9 cellular contexts compared by ENCODE assay signal in genomic region chr3:112136959-112137693, GRCh38. TPM values are rescaled to one million over a fixed set of nuclear protein-coding genes. Genes with fewer than 3 reads are reported as not detected.
DNase-seq lines count a peak whose midpoint lies in the region; ATAC-seq lines count a peak whose summit lies in the region.
"Had no signal": no experiment of that assay in that cellular context is flagged by ENCODE, and none has a peak within 500 bp of the region (broad histone marks: within the 10 kb centered on the region; RNA-seq: fewer than 3 reads in every experiment).

No MANE protein-coding gene starts in this region.

- H3K36me3 Mint-ChIP-seq in activated CD4-positive, alpha-beta T cell treated with anti-CD3 and anti-CD28 coated beads, Interleukin-2, amount 10 ng/mL, durations not matched to agents 24 days and 14 days (ENCODE audit: low read depth) = no peaks in the 10 kb centered on the region

- H3K9me3 Mint-ChIP-seq in activated CD4-positive, alpha-beta T cell treated with anti-CD3 and anti-CD28 coated beads, Interleukin-2, amount 10 ng/mL, durations not matched to agents 24 days and 14 days = no peaks in the 10 kb centered on the region
- H3K9me3 Mint-ChIP-seq: activated T-cell treated with anti-CD3 and anti-CD28 coated beads, Interleukin-2, amount 50 U/mL, for 72 hours had no signal

- H3K27me3 Mint-ChIP-seq in activated CD4-positive, alpha-beta T cell treated with anti-CD3 and anti-CD28 coated beads, Interleukin-2, amount 10 ng/mL, durations not matched to agents 24 days and 14 days = no peaks in the 10 kb centered on the region

- intact Hi-C loops in activated CD4-positive, alpha-beta T cell treated with anti-CD3 and anti-CD28 coated beads, Interleukin-2, amount 10 ng/mL, durations not matched to agents 24 days and 14 days (cut with micrococcal nuclease) = loop anchor here (1.0 to 10.0 kb wide), 6 partner anchors 156 to 838 kb away; partner anchors contain the start of gene CD200R1
- intact Hi-C loops in Right ventricle myocardium superior (cut with DNase I) = no loop called here

- H3K4me3 Mint-ChIP-seq in activated CD4-positive, alpha-beta T cell treated with anti-CD3 and anti-CD28 coated beads, Interleukin-2, amount 10 ng/mL, durations not matched to agents 24 days and 14 days = no peak overlapping the region

- DNase-seq in EH (ENCODE audit: low read depth) (peak; percentile 35), HCEC 1CT (peak; percentile 39), NCI-H146 (lab: John Stamatoyannopoulos, UW) (peak; percentile 65), Right ventricle myocardium superior (no peak), renal cortical epithelial cell (ENCODE audit: low read depth) (peak; percentile 53)
- DNase-seq in activated CD4-positive, alpha-beta T cell treated with anti-CD3 and anti-CD28 coated beads, Interleukin-2, amount 10 ng/mL, durations not matched to agents 24 days and 14 days = peak; percentile 83

- ATAC-seq in Right ventricle myocardium superior (ENCODE audit: poor library complexity) = peak; percentile 73
- ATAC-seq in GM18858 (IDR thresholded peaks at IDR 0.05; ENCODE audit: unreplicated experiment) = no peak
- ATAC-seq in GM21825 (IDR thresholded peaks at IDR 0.05; ENCODE audit: unreplicated experiment) = no peak
- ATAC-seq: activated T-cell treated with anti-CD3 and anti-CD28 coated beads, Interleukin-2, amount 50 U/mL, for 72 hours had no signal

- H3K27ac Mint-ChIP-seq in activated CD4-positive, alpha-beta T cell treated with anti-CD3 and anti-CD28 coated beads, Interleukin-2, amount 10 ng/mL, durations not matched to agents 24 days and 14 days = no peak overlapping the region

- H3K4me1 Mint-ChIP-seq in activated CD4-positive, alpha-beta T cell treated with anti-CD3 and anti-CD28 coated beads, Interleukin-2, amount 10 ng/mL, durations not matched to agents 24 days and 14 days = peaks cover 46% of the 10 kb centered on the region

RNA-seq across cellular contexts. Expression of gene GCSAM, which starts 4.1 kb away (rescaled TPM):
- total RNA-seq in activated CD4-positive, alpha-beta T cell treated with anti-CD3 and anti-CD28 coated beads, Interleukin-2, amount 10 ng/mL, durations not matched to agents 24 days and 14 days = 1.6 and 1.7 TPM in 2 replicates
- total RNA-seq in Right ventricle myocardium superior = not detected
- total RNA-seq in renal cortical epithelial cell = not detected in 2 replicates

RNA-seq across cellular contexts. Expression of gene C3orf52, which starts 50.9 kb away (rescaled TPM):
- 13.0 and 14.2 TPM in 2 replicates for total RNA-seq in activated CD4-positive, alpha-beta T cell treated with anti-CD3 and anti-CD28 coated beads, Interleukin-2, amount 10 ng/mL, durations not matched to agents 24 days and 14 days
- total RNA-seq in Right ventricle myocardium superior (2.5 TPM), renal cortical epithelial cell (33.1 and 68.9 TPM in 2 replicates)
